In genomic region chr13:79451500-79451962, GRCh38 we compare ENCODE assay signal across 8 cellular contexts.
DNase-seq lines count a peak whose midpoint lies in the region; FAIRE-seq and TF ChIP-seq lines count a peak whose summit lies in the region.

No MANE protein-coding gene starts in this region.

- H3K9me2 ChIP-seq in Loucy (replicated peaks; ENCODE audit: low read depth, low read length), result no peaks in the 10 kb centered on the region

- H3K9me3 ChIP-seq in Loucy (ENCODE audit: insufficient read depth, low read depth, low read length), result no peaks in the 10 kb centered on the region

- no peaks in the 10 kb centered on the region for H4K20me1 ChIP-seq in Loucy (ENCODE audit: insufficient read depth, low read length, poor library complexity, severe bottlenecking)

- TF ChIP-seq CTCF in GM10266 (IDR thresholded peaks at IDR 0.05; ENCODE audit: control insufficient read depth, insufficient read depth, low read depth, missing control alignments) (no peak), Loucy (conservative IDR thresholded peaks at IDR 0.05; ENCODE audit: low read length) (no peak)

- no peaks in the 10 kb centered on the region for H3K79me2 ChIP-seq in Loucy (ENCODE audit: insufficient read depth, low read length)

- no peaks in the 10 kb centered on the region for H3K27me3 ChIP-seq in Loucy (ENCODE audit: insufficient read depth, low read length, poor library complexity, severe bottlenecking)

- peak overlapping the region; percentile 66 for H3K4me2 ChIP-seq in Loucy (ENCODE audit: low read depth, low read length, poor library complexity, severe bottlenecking)

- H3K9ac ChIP-seq in Loucy (ENCODE audit: low read depth, low read length, poor library complexity, severe bottlenecking), result peak overlapping the region; percentile 19

- peak overlapping the region; percentile 81 for H2AFZ ChIP-seq in Loucy (ENCODE audit: low read length)

- DNase-seq in GM10266 (ENCODE audit: extremely low spot score), result peak; percentile 74
- DNase-seq in H54 (ENCODE audit: insufficient read length, low spot score), result peak; percentile 32
- DNase-seq in activated CD4-positive, alpha-beta T cell treated with anti-CD3 and anti-CD28 coated beads, Interleukin-2, amount 50 U/mL, for 4 hours, result peak; percentile 92 to 94
- DNase-seq in epidermal melanocyte (ENCODE audit: insufficient read length, low spot score), result peak; percentile 25
- peak; percentile 91 to 92 (median 91) for DNase-seq in stimulated activated CD4-positive, alpha-beta T cell treated with anti-CD3 and anti-CD28 coated beads, Interleukin-12 subunit alpha, Interleukin-12 subunit beta, amount 100 ng/mL, for 48 hours (ENCODE audit: low read depth in 2 of 3, low spot score in 1 of 3)
- no peak for DNase-seq in NCI-H1048 (lab: John Stamatoyannopoulos, UW)
- DNase-seq in NCI-H187 (lab: John Stamatoyannopoulos, UW), result no peak

- peak; percentile 99 for FAIRE-seq in H54 (lab: Jason Lieb, UNC)

- peaks cover 24% of the 10 kb centered on the region for H3K4me1 ChIP-seq in Loucy (ENCODE audit: insufficient read depth, low read length, poor library complexity, severe bottlenecking)

- peak overlapping the region; percentile 48 for H3K4me3 ChIP-seq in Loucy (ENCODE audit: low read length, poor library complexity, severe bottlenecking)

- no peaks in the 10 kb centered on the region for H3K36me3 ChIP-seq in Loucy (ENCODE audit: insufficient read depth, low read length)

- H3F3A ChIP-seq in Loucy (ENCODE audit: low read depth), result no peaks in the 10 kb centered on the region

- no peak for TF ChIP-seq POLR2A in H54 (IDR thresholded peaks at IDR 0.05; ENCODE audit: low read depth, low read length)

Comparison
In these comparisons a context has a peak if more than half of its experiments do, and no peak if none do; other contexts are left out.
1. DNase-seq: peak in GM10266 (single experiment), H54 (single experiment), activated CD4-positive, alpha-beta T cell treated with anti-CD3 and anti-CD28 coated beads, Interleukin-2, amount 50 U/mL, for 4 hours (2 of 2), epidermal melanocyte (single experiment) and stimulated activated CD4-positive, alpha-beta T cell treated with anti-CD3 and anti-CD28 coated beads, Interleukin-12 subunit alpha, Interleukin-12 subunit beta, amount 100 ng/mL, for 48 hours (3 of 3); none in NCI-H1048 (single experiment) and NCI-H187 (0 of 2).